ENCODE assay signal across 21 cellular contexts in genomic region chr13:36910545-36910944, GRCh38. TPM values are rescaled to one million over a fixed set of nuclear protein-coding genes. Genes with fewer than 3 reads are reported as not detected.
A peak's percentile ranks its signal among the peaks of the same experiment; 100 is the strongest.
DNase-seq lines count a peak whose midpoint lies in the region; TF ChIP-seq lines count a peak whose summit lies in the region.
"Had no signal": no experiment of that assay in that cellular context is flagged by ENCODE, and none has a peak within 500 bp of the region (broad histone marks: within the 10 kb centered on the region; RNA-seq: fewer than 3 reads in every experiment).

No MANE protein-coding gene starts in this region.

- H3K4me1 Mint-ChIP-seq in progenitor cell of endocrine pancreas (ENCODE audit: low read depth): peaks cover 12% of the 10 kb centered on the region
- H3K4me1 Mint-ChIP-seq: CD8-positive, alpha-beta memory T cell had no signal

- TF ChIP-seq CTCF in progenitor cell of endocrine pancreas (IDR thresholded peaks at IDR 0.05; ENCODE audit: unreplicated experiment): no peak
- no peak for TF ChIP-seq CTCF in osteoblast (IDR thresholded peaks at IDR 0.05; ENCODE audit: extremely low read depth, low read depth, low read length)

- H3K4me3 Mint-ChIP-seq in progenitor cell of endocrine pancreas (ENCODE audit: low read depth): no peak overlapping the region
- H3K4me3 Mint-ChIP-seq: CD8-positive, alpha-beta memory T cell had no signal

- no peak overlapping the region for H3K4me2 ChIP-seq in osteoblast (ENCODE audit: insufficient read depth, low read length)

- no peaks in the 10 kb centered on the region for H3K4me1 ChIP-seq in osteoblast (ENCODE audit: insufficient read depth, low read length)
- H3K4me1 ChIP-seq: Peyer's patch had no signal

- no peak overlapping the region for H3K27ac ChIP-seq in osteoblast (ENCODE audit: low read depth, low read length)
- H3K27ac ChIP-seq: C4-2B, Peyer's patch had no signal

- no peaks in the 10 kb centered on the region for H3K36me3 ChIP-seq in osteoblast (ENCODE audit: insufficient read depth, low read length)
- H3K36me3 ChIP-seq: Peyer's patch had no signal

- no peaks in the 10 kb centered on the region for H3K27me3 ChIP-seq in osteoblast (ENCODE audit: insufficient read depth, low read length)
- H3K27me3 ChIP-seq: MG63, Peyer's patch had no signal

- H3K27ac Mint-ChIP-seq in progenitor cell of endocrine pancreas: peak overlapping the region; percentile 33
- H3K27ac Mint-ChIP-seq: CD8-positive, alpha-beta memory T cell had no signal

- DNase-seq in NCI-H82 (lab: John Stamatoyannopoulos, UW) (peak; percentile 42), NCI-H82 treated with DMSO at 0.1 percent for 48 hours (lab: John Stamatoyannopoulos, UW; ENCODE audit: unreplicated experiment) (no peak), M059J (ENCODE audit: low read depth) (peak; percentile 25), astrocyte of the hippocampus (ENCODE audit: low read depth, low spot score) (peak; percentile 19), progenitor cell of endocrine pancreas (ENCODE audit: low spot score, unreplicated experiment) (no peak), osteoblast (ENCODE audit: insufficient read length, low spot score, missing footprints) (no peak), GOT3 (lab: John Stamatoyannopoulos, UW) (no peak)
- DNase-seq in stimulated activated CD4-positive, alpha-beta T cell treated with anti-CD3 and anti-CD28 coated beads, Interleukin-1b, Interleukin-23, amount 100 ng/mL, for 48 hours: no peak
- DNase-seq: AML-193; CD8-positive, alpha-beta memory T cell; H7; Kasumi-1; MG63; NCI-H1417; NCI-H1694 treated with DMSO at 0.1 percent for 48 hours; NCI-H2107; NCI-H2227 treated with DMSO at 0.1 percent for 48 hours; NCI-H510A; NCI-H748 treated with DMSO at 0.1 percent for 48 hours; Peyer's patch had no signal

- peaks cover 28% of the 10 kb centered on the region for H3K79me2 ChIP-seq in osteoblast (ENCODE audit: insufficient read depth, low read length)

- H4K20me1 ChIP-seq in osteoblast (ENCODE audit: insufficient read depth, low read length): peaks cover 3% of the 10 kb centered on the region

- no peak overlapping the region for H3K4me3 ChIP-seq in osteoblast (ENCODE audit: insufficient read depth, low read length)
- H3K4me3 ChIP-seq: MG63, Peyer's patch had no signal

- H3K9me3 ChIP-seq in osteoblast (ENCODE audit: low read depth, low read length): no peaks in the 10 kb centered on the region
- H3K9me3 ChIP-seq: MG63, Peyer's patch had no signal

- H3K27me3 Mint-ChIP-seq in progenitor cell of endocrine pancreas: peaks cover 4% of the 10 kb centered on the region

- no peaks in the 10 kb centered on the region for H3K36me3 Mint-ChIP-seq in progenitor cell of endocrine pancreas (ENCODE audit: insufficient read depth)
- H3K36me3 Mint-ChIP-seq: CD8-positive, alpha-beta memory T cell had no signal

- no peak overlapping the region for H2AFZ ChIP-seq in osteoblast (ENCODE audit: low read length)

- H3K9me3 Mint-ChIP-seq in progenitor cell of endocrine pancreas (ENCODE audit: low read depth): no peaks in the 10 kb centered on the region
- H3K9me3 Mint-ChIP-seq: CD8-positive, alpha-beta memory T cell had no signal

RNA-seq across cellular contexts. Expression of gene SMAD9, which starts 9.5 kb away (rescaled TPM):
- 4.0 and 5.8 TPM in 2 replicates for total RNA-seq in M059J (2014; rRNA removed; shearing (Covaris generic))
- 10.5 and 11.1 TPM in 2 replicates for total RNA-seq in progenitor cell of endocrine pancreas
- 3.2 and 4.7 TPM in 2 replicates for total RNA-seq in osteoblast
- total RNA-seq: CD8-positive, alpha-beta memory T cell had no signal

Comparison
In these comparisons a context has a peak if more than half of its experiments do, and no peak if none do; other contexts are left out.
1. DNase-seq: peak in NCI-H82 (single experiment), M059J (single experiment) and astrocyte of the hippocampus (single experiment); none in NCI-H82 treated with DMSO at 0.1 percent for 48 hours (single experiment), progenitor cell of endocrine pancreas (single experiment), osteoblast (single experiment), GOT3 (single experiment) and stimulated activated CD4-positive, alpha-beta T cell treated with anti-CD3 and anti-CD28 coated beads, Interleukin-1b, Interleukin-23, amount 100 ng/mL, for 48 hours (single experiment).